17 cellular contexts compared by ENCODE assay signal in the genomic region with DNA sequence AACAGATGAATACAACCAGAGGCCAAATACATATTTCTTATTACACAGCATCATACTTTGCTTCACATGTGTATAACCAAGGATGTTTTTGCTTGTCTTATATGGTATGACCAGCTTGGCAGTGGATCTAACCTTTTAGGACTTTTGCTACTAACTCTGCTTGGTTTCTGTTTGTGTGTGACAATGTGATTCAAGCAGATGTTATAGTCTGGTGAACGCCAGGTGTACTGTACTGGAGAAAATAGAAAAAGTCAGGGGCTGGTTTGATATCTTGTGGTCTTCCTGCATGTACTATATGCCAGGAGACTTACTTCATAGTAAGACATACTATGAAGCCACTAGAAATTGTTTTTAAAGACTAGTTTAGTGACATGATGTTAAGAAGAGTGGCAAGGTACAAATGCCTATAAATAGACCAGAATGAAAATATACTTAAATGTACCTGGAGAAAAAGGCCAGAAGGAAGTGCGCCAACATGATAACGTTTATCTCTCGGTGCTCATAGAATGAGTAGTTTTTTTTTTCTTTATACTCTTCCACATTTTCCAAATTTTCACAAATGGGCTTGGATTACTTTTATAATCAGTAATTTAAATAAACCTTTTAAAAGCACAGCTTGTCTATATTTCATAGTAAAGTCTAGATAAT.
DNase-seq lines count a peak whose midpoint lies in the region; ATAC-seq and TF ChIP-seq lines count a peak whose summit lies in the region.
"Had no signal": no experiment of that assay in that cellular context is flagged by ENCODE, and none has a peak within 500 bp of the region (broad histone marks: within the 10 kb centered on the region; RNA-seq: fewer than 3 reads in every experiment).

No MANE protein-coding gene starts in this region.

- H3K27ac Mint-ChIP-seq in activated naive CD4-positive, alpha-beta T cell treated with anti-CD3 and anti-CD28 coated beads, Interleukin-2, amount 50 U/mL, for 24 hours = peak overlapping the region; percentile 61
- no peak overlapping the region for H3K27ac Mint-ChIP-seq in activated naive CD4-positive, alpha-beta T cell treated with anti-CD3 and anti-CD28 coated beads for 36 hours
- H3K27ac Mint-ChIP-seq in stimulated activated naive CD8-positive, alpha-beta T cell treated with anti-CD3 and anti-CD28 coated beads, Interleukin-15, amount 100 ng/mL, for 72 hours = no peak overlapping the region
- H3K27ac Mint-ChIP-seq: nephron progenitor cell had no signal

- peak overlapping the region; percentile 70 for H3K4me2 ChIP-seq in MM.1S (ENCODE audit: low read depth, low read length)

- no peaks in the 10 kb centered on the region for H3K9me2 ChIP-seq in MM.1S (replicated peaks; ENCODE audit: insufficient read depth, low read length)

- peak overlapping the region; percentile 58 for H3K9ac ChIP-seq in MM.1S (ENCODE audit: low read length)
- no peak overlapping the region for H3K9ac ChIP-seq in duodenal mucosa (ENCODE audit: low read depth in 1 of 2, low read length in 2 of 2)

- H3K9me3 Mint-ChIP-seq in activated naive CD4-positive, alpha-beta T cell treated with anti-CD3 and anti-CD28 coated beads, Interleukin-2, amount 50 U/mL, for 24 hours = no peaks in the 10 kb centered on the region
- peaks cover 2% of the 10 kb centered on the region for H3K9me3 Mint-ChIP-seq in activated naive CD4-positive, alpha-beta T cell treated with anti-CD3 and anti-CD28 coated beads for 36 hours
- no peaks in the 10 kb centered on the region for H3K9me3 Mint-ChIP-seq in stimulated activated naive CD8-positive, alpha-beta T cell treated with anti-CD3 and anti-CD28 coated beads, Interleukin-15, amount 100 ng/mL, for 72 hours
- H3K9me3 Mint-ChIP-seq: HFFc6, nephron progenitor cell had no signal

- H2AFZ ChIP-seq in MM.1S (ENCODE audit: low read length) = peak overlapping the region; percentile 44

- ATAC-seq in stimulated activated naive CD8-positive, alpha-beta T cell treated with anti-CD3 and anti-CD28 coated beads, Interleukin-15, amount 100 ng/mL, for 72 hours = peak; percentile 18
- no peak for ATAC-seq in GM19351 (IDR thresholded peaks at IDR 0.05; ENCODE audit: unreplicated experiment)

- H3K27me3 ChIP-seq in MM.1S (replicated peaks; ENCODE audit: insufficient read depth, low read length) = no peaks in the 10 kb centered on the region
- H3K27me3 ChIP-seq in duodenal mucosa (ENCODE audit: control insufficient read depth in 1 of 2, insufficient read depth in 2 of 2, low read length in 2 of 2) = no peaks in the 10 kb centered on the region
- H3K27me3 ChIP-seq: uterus had no signal

- CTCF ChIA-PET in activated naive CD4-positive, alpha-beta T cell treated with anti-CD3 and anti-CD28 coated beads for 36 hours (lab: Charles Lee) = interaction anchor here (0.5 to 1.5 kb wide), 5 partner anchors 11 to 152 kb away, joined by 3 to 5 read pairs (median 3); no protein-coding TSS in a partner anchor

- H3K27me3 Mint-ChIP-seq in activated naive CD4-positive, alpha-beta T cell treated with anti-CD3 and anti-CD28 coated beads, Interleukin-2, amount 50 U/mL, for 24 hours = no peaks in the 10 kb centered on the region
- H3K27me3 Mint-ChIP-seq in activated naive CD4-positive, alpha-beta T cell treated with anti-CD3 and anti-CD28 coated beads for 36 hours (ENCODE audit: low read depth) = no peaks in the 10 kb centered on the region
- H3K27me3 Mint-ChIP-seq in stimulated activated naive CD8-positive, alpha-beta T cell treated with anti-CD3 and anti-CD28 coated beads, Interleukin-15, amount 100 ng/mL, for 72 hours = no peaks in the 10 kb centered on the region

- no peak overlapping the region for H3K4me3 Mint-ChIP-seq in activated naive CD4-positive, alpha-beta T cell treated with anti-CD3 and anti-CD28 coated beads, Interleukin-2, amount 50 U/mL, for 24 hours
- no peak overlapping the region for H3K4me3 Mint-ChIP-seq in activated naive CD4-positive, alpha-beta T cell treated with anti-CD3 and anti-CD28 coated beads for 36 hours
- peak overlapping the region; percentile 23 to 32 for H3K4me3 Mint-ChIP-seq in stimulated activated naive CD8-positive, alpha-beta T cell treated with anti-CD3 and anti-CD28 coated beads, Interleukin-15, amount 100 ng/mL, for 72 hours
- H3K4me3 Mint-ChIP-seq: HFFc6, nephron progenitor cell had no signal

- no peaks in the 10 kb centered on the region for H4K20me1 ChIP-seq in MM.1S (ENCODE audit: insufficient read depth, low read length)

- intact Hi-C loops in activated naive CD4-positive, alpha-beta T cell treated with anti-CD3 and anti-CD28 coated beads for 36 hours (cut with micrococcal nuclease) = loop anchor here (1.0 kb wide), 1 partner anchor 7 kb away; no protein-coding TSS in a partner anchor

- DNase-seq in activated naive CD4-positive, alpha-beta T cell treated with anti-CD3 and anti-CD28 coated beads for 36 hours = no peak
- DNase-seq in MM.1S (peak; percentile 93), COR-L47 (lab: John Stamatoyannopoulos, UW) (no peak), cerebellar nuclear complex (lab: John Stamatoyannopoulos, UW) (no peak)
- DNase-seq in stimulated activated naive CD8-positive, alpha-beta T cell treated with anti-CD3 and anti-CD28 coated beads, Interleukin-15, amount 100 ng/mL, for 72 hours = no peak
- DNase-seq: HFFc6; mammary epithelial cell; NCI-H1417; nephron progenitor cell; NK-92 treated with Interleukin-12 subunit alpha and Interleukin-12 subunit beta, amount 100 ng/mL, for 24 hours; RPMI8226; stimulated activated CD4-positive, alpha-beta T cell treated with anti-CD3 and anti-CD28 coated beads, Interleukin-4, amount 100 ng/mL, for 1 hour; substantia nigra; uterus had no signal

- no peak for TF ChIP-seq CTCF in MM.1S (IDR thresholded peaks at IDR 0.05; ENCODE audit: low read length)

- peaks cover 30% of the 10 kb centered on the region for H3F3A ChIP-seq in MM.1S (ENCODE audit: insufficient read depth, low read length)

- peaks cover 46% of the 10 kb centered on the region for H3K79me2 ChIP-seq in MM.1S (ENCODE audit: low read length)

- H3K27ac ChIP-seq in MM.1S (ENCODE audit: low read length) = peak overlapping the region; percentile 97
- peak overlapping the region; percentile 22 for H3K27ac ChIP-seq in duodenal mucosa (ENCODE audit: low read depth, low read length)
- H3K27ac ChIP-seq: uterus had no signal

- H3K36me3 Mint-ChIP-seq in activated naive CD4-positive, alpha-beta T cell treated with anti-CD3 and anti-CD28 coated beads, Interleukin-2, amount 50 U/mL, for 24 hours = no peaks in the 10 kb centered on the region
- H3K36me3 Mint-ChIP-seq in activated naive CD4-positive, alpha-beta T cell treated with anti-CD3 and anti-CD28 coated beads for 36 hours (ENCODE audit: low read depth) = peaks cover 2% of the 10 kb centered on the region

- peaks cover 71% of the 10 kb centered on the region for H3K4me1 Mint-ChIP-seq in activated naive CD4-positive, alpha-beta T cell treated with anti-CD3 and anti-CD28 coated beads, Interleukin-2, amount 50 U/mL, for 24 hours
- H3K4me1 Mint-ChIP-seq in activated naive CD4-positive, alpha-beta T cell treated with anti-CD3 and anti-CD28 coated beads for 36 hours (ENCODE audit: low read depth) = peaks cover 70% of the 10 kb centered on the region
- peaks cover 74% of the 10 kb centered on the region for H3K4me1 Mint-ChIP-seq in stimulated activated naive CD8-positive, alpha-beta T cell treated with anti-CD3 and anti-CD28 coated beads, Interleukin-15, amount 100 ng/mL, for 72 hours

- H3K4me3 ChIP-seq in MM.1S (ENCODE audit: low read length) (peak overlapping the region; percentile 23; the same call in 1 of the 2 replicates), duodenal mucosa (ENCODE audit: low read depth in 1 of 2, low read length in 2 of 2) (no peak overlapping the region)
- H3K4me3 ChIP-seq: uterus had no signal

- H3K9me3 ChIP-seq in MM.1S (replicated peaks; ENCODE audit: insufficient read depth, low read length) (no peaks in the 10 kb centered on the region), duodenal mucosa (ENCODE audit: control insufficient read depth in 1 of 2, low read length in 2 of 2) (no peaks in the 10 kb centered on the region)
- H3K9me3 ChIP-seq: uterus had no signal

- H3K4me1 ChIP-seq in MM.1S (ENCODE audit: low read length) (peaks cover 33% of the 10 kb centered on the region), duodenal mucosa (ENCODE audit: control insufficient read depth in 1 of 2, insufficient read depth in 2 of 2, low read length in 2 of 2) (peaks cover 48 to 52% of the 10 kb centered on the region in 2 donors)
- H3K4me1 ChIP-seq: uterus had no signal

- no peaks in the 10 kb centered on the region for H3K36me3 ChIP-seq in MM.1S (replicated peaks; ENCODE audit: insufficient read depth, low read length)
- H3K36me3 ChIP-seq in duodenal mucosa (ENCODE audit: control insufficient read depth in 1 of 2, insufficient read depth in 2 of 2, low read length in 2 of 2) = no peaks in the 10 kb centered on the region
- H3K36me3 ChIP-seq: uterus had no signal

Comparison
In these comparisons a context has a peak if more than half of its experiments do, and no peak if none do; other contexts are left out.
1. H3K4me3 Mint-ChIP-seq: peak in stimulated activated naive CD8-positive, alpha-beta T cell treated with anti-CD3 and anti-CD28 coated beads, Interleukin-15, amount 100 ng/mL, for 72 hours (2 of 2); none in activated naive CD4-positive, alpha-beta T cell treated with anti-CD3 and anti-CD28 coated beads, Interleukin-2, amount 50 U/mL, for 24 hours (single experiment) and activated naive CD4-positive, alpha-beta T cell treated with anti-CD3 and anti-CD28 coated beads for 36 hours (single experiment).